In the genomic region with DNA sequence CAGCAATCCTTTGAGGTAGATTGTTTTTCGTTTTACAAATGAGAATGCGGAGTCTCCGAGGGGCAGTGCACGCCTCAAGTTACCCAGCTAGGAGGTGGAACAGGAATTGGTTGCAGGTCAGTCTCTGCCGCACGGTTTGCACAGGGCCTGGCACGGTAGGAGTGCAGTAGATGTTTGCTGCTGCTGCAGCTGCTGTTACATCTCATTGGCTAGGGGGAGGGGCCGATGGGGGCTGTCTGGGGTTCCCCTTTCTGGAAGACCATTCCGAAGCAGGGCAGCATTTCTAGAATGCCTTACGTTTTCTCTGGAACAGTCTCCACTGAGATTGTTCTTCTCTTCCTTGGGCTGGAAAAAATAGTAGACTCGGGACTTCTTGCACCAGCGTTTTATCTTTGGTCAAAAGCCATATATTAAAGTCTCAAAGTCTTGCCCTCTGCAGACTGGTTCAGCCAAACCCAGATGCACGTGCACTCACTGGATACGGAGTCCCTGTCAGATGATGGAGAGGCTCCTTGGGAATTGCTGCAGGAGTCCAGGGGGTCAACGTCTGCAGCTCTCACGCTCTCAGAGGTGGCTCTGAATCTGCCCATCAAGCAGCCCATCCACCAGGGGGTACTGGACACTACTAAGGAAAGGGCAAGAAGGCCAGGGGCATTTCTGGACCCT, we compare ENCODE assay signal across 8 cellular contexts. TPM values are rescaled to one million over a fixed set of nuclear protein-coding genes. Genes with fewer than 3 reads are reported as not detected.
A peak's percentile ranks its signal among the peaks of the same experiment; 100 is the strongest.
DNase-seq lines count a peak whose midpoint lies in the region; ATAC-seq, FAIRE-seq and TF ChIP-seq lines count a peak whose summit lies in the region.

No MANE protein-coding gene starts in this region.

- peaks cover 34% of the 10 kb centered on the region for H3K79me2 ChIP-seq in neural cell (replicated peaks; ENCODE audit: insufficient read depth, low read length)

- H3K36me3 ChIP-seq in neural cell (ENCODE audit: insufficient read depth, low read length): no peaks in the 10 kb centered on the region

- no peak for TF ChIP-seq RAD21 in neural cell (conservative IDR thresholded peaks at IDR 0.05)

- peaks cover 40% of the 10 kb centered on the region for H3K36me3 Mint-ChIP-seq in T-helper 1 cell treated with Interleukin-12 subunit alpha and Interleukin-12 subunit beta and Interleukin-4 antibody, amounts not matched to agents 30 μg/mL and 1 μg/mL, for 36 hours (ENCODE audit: low read depth)
- peaks cover 41% of the 10 kb centered on the region for H3K36me3 Mint-ChIP-seq in dendritic cell treated with granulocyte-macrophage colony-stimulating factor and Interleukin-4, amounts not matched to agents 40 ng/mL and 50 ng/mL, for 4 days (ENCODE audit: low read depth)

- peaks cover 55% of the 10 kb centered on the region for H3K4me1 Mint-ChIP-seq in T-helper 1 cell treated with Interleukin-12 subunit alpha and Interleukin-12 subunit beta and Interleukin-4 antibody, amounts not matched to agents 30 μg/mL and 1 μg/mL, for 36 hours (ENCODE audit: low read depth)
- H3K4me1 Mint-ChIP-seq in dendritic cell treated with granulocyte-macrophage colony-stimulating factor and Interleukin-4, amounts not matched to agents 40 ng/mL and 50 ng/mL, for 4 days (ENCODE audit: low read depth): peaks cover 55% of the 10 kb centered on the region

- intact Hi-C loops in dendritic cell treated with granulocyte-macrophage colony-stimulating factor and Interleukin-4, amounts not matched to agents 40 ng/mL and 50 ng/mL, for 4 days (cut with micrococcal nuclease): no loop called here

- no peak overlapping the region for H3K27ac ChIP-seq in neural cell (ENCODE audit: low read length)

- no peaks in the 10 kb centered on the region for H3K27me3 Mint-ChIP-seq in T-helper 1 cell treated with Interleukin-12 subunit alpha and Interleukin-12 subunit beta and Interleukin-4 antibody, amounts not matched to agents 30 μg/mL and 1 μg/mL, for 36 hours (ENCODE audit: low read depth)
- H3K27me3 Mint-ChIP-seq in dendritic cell treated with granulocyte-macrophage colony-stimulating factor and Interleukin-4, amounts not matched to agents 40 ng/mL and 50 ng/mL, for 4 days: no peaks in the 10 kb centered on the region

- FAIRE-seq in GM12891 (lab: Jason Lieb, UNC): no peak

- H3K4me3 Mint-ChIP-seq in T-helper 1 cell treated with Interleukin-12 subunit alpha and Interleukin-12 subunit beta and Interleukin-4 antibody, amounts not matched to agents 30 μg/mL and 1 μg/mL, for 36 hours: peak overlapping the region; percentile 92
- peak overlapping the region; percentile 88 for H3K4me3 Mint-ChIP-seq in dendritic cell treated with granulocyte-macrophage colony-stimulating factor and Interleukin-4, amounts not matched to agents 40 ng/mL and 50 ng/mL, for 4 days

- no peak for ATAC-seq in HG03135 (IDR thresholded peaks at IDR 0.05; ENCODE audit: unreplicated experiment)
- no peak for ATAC-seq in HG02678 (IDR thresholded peaks at IDR 0.05; ENCODE audit: unreplicated experiment)

- no peaks in the 10 kb centered on the region for H3K9me3 Mint-ChIP-seq in T-helper 1 cell treated with Interleukin-12 subunit alpha and Interleukin-12 subunit beta and Interleukin-4 antibody, amounts not matched to agents 30 μg/mL and 1 μg/mL, for 36 hours
- no peaks in the 10 kb centered on the region for H3K9me3 Mint-ChIP-seq in dendritic cell treated with granulocyte-macrophage colony-stimulating factor and Interleukin-4, amounts not matched to agents 40 ng/mL and 50 ng/mL, for 4 days

- no peaks in the 10 kb centered on the region for H4K20me1 ChIP-seq in neural cell (ENCODE audit: insufficient read depth)

- no peak for TF ChIP-seq POLR2A in GM12891 (IDR thresholded peaks at IDR 0.05; ENCODE audit: low read depth, low read length)

- no peak for TF ChIP-seq EP300 in neural cell (conservative IDR thresholded peaks at IDR 0.05; ENCODE audit: poor library complexity, severe bottlenecking)

- peak overlapping the region; percentile 74 for H3K4me2 ChIP-seq in neural cell (ENCODE audit: low read length)

- DNase-seq in GM12891 (ENCODE audit: insufficient read length, low spot score): no peak
- DNase-seq in foreskin melanocyte: no peak
- no peak for DNase-seq in DMS114 treated with DMSO at 0.1 percent for 48 hours (lab: John Stamatoyannopoulos, UW; ENCODE audit: unreplicated experiment)

- H2AFZ ChIP-seq in neural cell (ENCODE audit: low read depth, low read length): no peak overlapping the region

- peak overlapping the region; percentile 96 for H3K27ac Mint-ChIP-seq in T-helper 1 cell treated with Interleukin-12 subunit alpha and Interleukin-12 subunit beta and Interleukin-4 antibody, amounts not matched to agents 30 μg/mL and 1 μg/mL, for 36 hours
- H3K27ac Mint-ChIP-seq in dendritic cell treated with granulocyte-macrophage colony-stimulating factor and Interleukin-4, amounts not matched to agents 40 ng/mL and 50 ng/mL, for 4 days: peak overlapping the region; percentile 93

- H3F3A ChIP-seq in neural cell (ENCODE audit: insufficient read depth, low read length, poor library complexity, severe bottlenecking): no peaks in the 10 kb centered on the region

- H3K4me3 ChIP-seq in neural cell (ENCODE audit: low read length): peak overlapping the region; percentile 81

- no peaks in the 10 kb centered on the region for H3K27me3 ChIP-seq in neural cell (ENCODE audit: insufficient read depth, low read depth, low read length)

- H3K9me2 ChIP-seq in neural cell (ENCODE audit: insufficient read depth, low read length): no peaks in the 10 kb centered on the region

- no peak for TF ChIP-seq CTCF in neural cell (IDR thresholded peaks at IDR 0.05; ENCODE audit: poor library complexity, severe bottlenecking)

- no peaks in the 10 kb centered on the region for H3K9me3 ChIP-seq in neural cell (ENCODE audit: low read length)

- H3K9ac ChIP-seq in neural cell (ENCODE audit: low read length): peak overlapping the region; percentile 90

TF ChIP-seq in GM12891, 5 proteins besides CTCF, POLR2A, EP300 and RAD21:
- TF ChIP-seq TAF1 (IDR thresholded peaks at IDR 0.05; ENCODE audit: low read depth, low read length) (no peak), SPI1 (IDR thresholded peaks at IDR 0.05; ENCODE audit: low read depth, low read length) (peak; percentile 39; the same call in 1 of the 2 replicates)
TF ChIP-seq in GM12891: peak in this region for 1.

TF ChIP-seq in neural cell, 6 proteins besides CTCF, POLR2A, EP300 and RAD21:
- TF ChIP-seq EZH2 (IDR thresholded peaks at IDR 0.05; ENCODE audit: borderline replicate concordance, insufficient read depth, low read length, poor library complexity, severe bottlenecking) (no peak), TAF1 (IDR thresholded peaks at IDR 0.05; ENCODE audit: low read depth) (no peak), SMC3 (conservative IDR thresholded peaks at IDR 0.05; ENCODE audit: poor library complexity) (no peak), POLR2AphosphoS5 (IDR thresholded peaks at IDR 0.05) (no peak), MXI1 (conservative IDR thresholded peaks at IDR 0.05; ENCODE audit: poor library complexity, severe bottlenecking) (no peak)
- TF ChIP-seq, protein P1, sequence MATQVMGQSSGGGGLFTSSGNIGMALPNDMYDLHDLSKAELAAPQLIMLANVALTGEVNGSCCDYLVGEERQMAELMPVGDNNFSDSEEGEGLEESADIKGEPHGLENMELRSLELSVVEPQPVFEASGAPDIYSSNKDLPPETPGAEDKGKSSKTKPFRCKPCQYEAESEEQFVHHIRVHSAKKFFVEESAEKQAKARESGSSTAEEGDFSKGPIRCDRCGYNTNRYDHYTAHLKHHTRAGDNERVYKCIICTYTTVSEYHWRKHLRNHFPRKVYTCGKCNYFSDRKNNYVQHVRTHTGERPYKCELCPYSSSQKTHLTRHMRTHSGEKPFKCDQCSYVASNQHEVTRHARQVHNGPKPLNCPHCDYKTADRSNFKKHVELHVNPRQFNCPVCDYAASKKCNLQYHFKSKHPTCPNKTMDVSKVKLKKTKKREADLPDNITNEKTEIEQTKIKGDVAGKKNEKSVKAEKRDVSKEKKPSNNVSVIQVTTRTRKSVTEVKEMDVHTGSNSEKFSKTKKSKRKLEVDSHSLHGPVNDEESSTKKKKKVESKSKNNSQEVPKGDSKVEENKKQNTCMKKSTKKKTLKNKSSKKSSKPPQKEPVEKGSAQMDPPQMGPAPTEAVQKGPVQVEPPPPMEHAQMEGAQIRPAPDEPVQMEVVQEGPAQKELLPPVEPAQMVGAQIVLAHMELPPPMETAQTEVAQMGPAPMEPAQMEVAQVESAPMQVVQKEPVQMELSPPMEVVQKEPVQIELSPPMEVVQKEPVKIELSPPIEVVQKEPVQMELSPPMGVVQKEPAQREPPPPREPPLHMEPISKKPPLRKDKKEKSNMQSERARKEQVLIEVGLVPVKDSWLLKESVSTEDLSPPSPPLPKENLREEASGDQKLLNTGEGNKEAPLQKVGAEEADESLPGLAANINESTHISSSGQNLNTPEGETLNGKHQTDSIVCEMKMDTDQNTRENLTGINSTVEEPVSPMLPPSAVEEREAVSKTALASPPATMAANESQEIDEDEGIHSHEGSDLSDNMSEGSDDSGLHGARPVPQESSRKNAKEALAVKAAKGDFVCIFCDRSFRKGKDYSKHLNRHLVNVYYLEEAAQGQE (IDR thresholded peaks at IDR 0.05; ENCODE audit: borderline replicate concordance): no peak

RNA-seq across cellular contexts. Expression of a gene that starts 1.2 kb away (rescaled TPM):
- 13.4 TPM for polyA plus RNA-seq in GM12891 (2012; ENCODE audit: low read depth, missing spikeins)
- polyA plus RNA-seq in neural cell: 34.8 and 39.8 TPM in 2 replicates
- polyA minus RNA-seq in neural cell: 30.1 and 32.4 TPM in 2 replicates

RNA-seq across cellular contexts. Expression of a gene that starts 1.4 kb away (rescaled TPM):
- 27.4 TPM for polyA plus RNA-seq in GM12891 (2012; ENCODE audit: low read depth, missing spikeins)
- polyA plus RNA-seq in neural cell: 69.5 and 91.3 TPM in 2 replicates
- polyA minus RNA-seq in neural cell: 33.1 and 39.7 TPM in 2 replicates

RNA-seq across cellular contexts. Expression of a gene that starts 12.5 kb away (rescaled TPM):
- polyA plus RNA-seq in GM12891 (2012; ENCODE audit: low read depth, missing spikeins): 27.1 TPM
- 56.3 and 61.8 TPM in 2 replicates for polyA plus RNA-seq in neural cell
- polyA minus RNA-seq in neural cell: 45.8 TPM in 2 replicates

RNA-seq across cellular contexts. Expression of a gene that starts 33.5 kb away (rescaled TPM):
- polyA plus RNA-seq in GM12891 (2012; ENCODE audit: low read depth, missing spikeins): 8.2 TPM
- polyA plus RNA-seq in neural cell: 50.0 and 52.2 TPM in 2 replicates
- 59.7 and 66.5 TPM in 2 replicates for polyA minus RNA-seq in neural cell
